27 cellular contexts compared by ENCODE assay signal in the genomic region with DNA sequence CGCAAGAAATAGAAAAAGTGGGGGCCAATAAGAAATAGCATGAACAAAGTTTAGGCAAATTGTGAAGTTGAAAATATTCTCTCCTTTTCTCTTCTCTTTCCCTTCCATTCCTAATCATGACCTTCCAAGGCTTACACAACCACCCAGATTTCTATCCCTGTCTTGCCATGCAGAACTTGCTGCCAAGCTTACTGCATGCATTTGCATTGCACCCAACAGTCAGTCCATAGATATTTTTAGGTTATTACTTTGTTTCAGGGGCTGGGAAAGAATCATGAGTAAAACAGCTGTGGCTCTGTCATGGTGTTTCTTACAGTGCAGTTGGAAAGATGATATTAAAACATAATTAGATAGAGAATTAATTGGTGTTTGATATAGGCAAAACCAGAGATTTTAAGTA.
"Had no signal": no experiment of that assay in that cellular context is flagged by ENCODE, and none has a peak within 500 bp of the region (broad histone marks: within the 10 kb centered on the region; RNA-seq: fewer than 3 reads in every experiment).

No MANE protein-coding gene starts in this region.

- ATAC-seq: effector memory CD8-positive, alpha-beta T cell; esophagus mucosa; gastrocnemius medialis; left colon; left lobe of liver; lower lobe of right lung; mucosa of descending colon; naive thymus-derived CD4-positive, alpha-beta T cell had no signal

- H3K4me3 ChIP-seq: colonic mucosa, esophagus squamous epithelium, gastrocnemius medialis, heart right ventricle, left ventricle myocardium inferior, lower lobe of right lung, mucosa of descending colon had no signal

- H3K27me3 ChIP-seq: colonic mucosa, esophagus squamous epithelium, gastrocnemius medialis, heart right ventricle had no signal

- DNase-seq: colonic mucosa; cortex of kidney; effector CD8-positive, alpha-beta T cell; effector memory CD8-positive, alpha-beta T cell; endodermal cell; erythroblast; esophagus squamous epithelium; foreskin fibroblast; foreskin melanocyte; gastrocnemius medialis; glutamatergic neuron; head of caudate nucleus; heart right ventricle; hypothalamus; immature natural killer cell; islet precursor cell; kidney; kidney glomerular epithelial cell; left colon; left ventricle myocardium inferior; lower lobe of right lung; mesenchymal stem cell; mucosa of descending colon; naive thymus-derived CD4-positive, alpha-beta T cell had no signal

- H3K9me3 ChIP-seq: colonic mucosa, esophagus squamous epithelium, gastrocnemius medialis, lower lobe of right lung had no signal

- H3K4me1 ChIP-seq: colonic mucosa, esophagus squamous epithelium, gastrocnemius medialis, lower lobe of right lung had no signal

- H3K36me3 ChIP-seq: colonic mucosa, esophagus squamous epithelium, gastrocnemius medialis, heart right ventricle, left ventricle myocardium inferior, lower lobe of right lung had no signal

- H3K27ac ChIP-seq: colonic mucosa, epithelial cell of prostate, esophagus squamous epithelium, gastrocnemius medialis, heart right ventricle, left ventricle myocardium inferior, lower lobe of right lung had no signal
